Comparison of ENCODE assay signal across 10 cellular contexts in the genomic region with DNA sequence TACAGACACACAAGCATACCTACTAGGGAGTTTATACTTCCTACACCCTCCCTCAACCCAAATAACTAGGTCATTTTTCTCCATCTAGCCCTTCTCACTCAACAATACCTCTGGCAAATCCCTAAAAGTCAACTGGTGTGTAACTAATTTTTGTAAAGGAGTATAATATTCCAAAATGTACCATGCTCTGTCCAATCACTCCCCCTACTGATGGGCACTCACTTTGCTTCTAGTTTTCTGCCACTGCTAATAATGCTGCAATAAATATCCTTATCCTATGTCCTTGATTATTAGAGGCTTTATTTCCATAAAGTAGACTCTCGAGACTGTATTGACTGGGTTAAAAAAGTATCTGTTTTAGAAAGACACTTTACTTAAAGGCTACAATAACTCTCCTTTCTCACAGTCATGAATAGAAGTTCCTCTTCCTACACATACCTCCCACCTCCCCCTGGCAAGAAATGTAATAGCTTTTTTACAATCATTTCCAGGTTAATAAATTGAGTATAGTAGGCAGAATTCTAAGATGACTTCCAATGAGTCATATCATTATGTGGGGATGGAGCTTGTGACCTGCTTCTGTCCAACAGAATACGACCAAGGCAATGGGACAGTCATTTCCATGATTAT. TPM values are rescaled to one million over a fixed set of nuclear protein-coding genes. Genes with fewer than 3 reads are reported as not detected.
DNase-seq lines count a peak whose midpoint lies in the region; ATAC-seq and TF ChIP-seq lines count a peak whose summit lies in the region.
"Had no signal": no experiment of that assay in that cellular context is flagged by ENCODE, and none has a peak within 500 bp of the region (broad histone marks: within the 10 kb centered on the region; RNA-seq: fewer than 3 reads in every experiment).

No MANE protein-coding gene starts in this region.

- TF ChIP-seq CTCF in endodermal cell (conservative IDR thresholded peaks at IDR 0.05): peak; percentile 70

- no peak overlapping the region for H3K27ac ChIP-seq in endodermal cell (ENCODE audit: low read depth, low read length)

- no peak overlapping the region for H3K9ac ChIP-seq in endodermal cell (ENCODE audit: extremely low read depth, low read length, poor library complexity, severe bottlenecking)

- peaks cover 14% of the 10 kb centered on the region for H3K4me1 Mint-ChIP-seq in endodermal cell

- no peak overlapping the region for H3K4me3 ChIP-seq in endodermal cell (ENCODE audit: low read length)

- H3K36me3 Mint-ChIP-seq in endodermal cell (ENCODE audit: low read depth): peaks cover 2% of the 10 kb centered on the region

- H3K36me3 ChIP-seq in endodermal cell (ENCODE audit: control insufficient read depth, insufficient read depth, low read length): peaks cover 7% of the 10 kb centered on the region

- no peak overlapping the region for H3K4me3 Mint-ChIP-seq in endodermal cell
- H3K4me3 Mint-ChIP-seq: activated B cell treated with CpG ODN at 0.5 μM for 24 hours; CD4-positive, alpha-beta memory T cell had no signal

- H3K27ac Mint-ChIP-seq in endodermal cell: no peak overlapping the region
- H3K27ac Mint-ChIP-seq: activated B cell treated with CpG ODN at 0.5 μM for 24 hours had no signal

- no peaks in the 10 kb centered on the region for H3K9me3 ChIP-seq in endodermal cell (ENCODE audit: control insufficient read depth, low read length)

- WGBS in endodermal cell (ENCODE audit: insufficient coverage in 1 of 2, insufficient read length in 1 of 2), 2 experiments: 88% methylated on average over 2 of the region's 2 CpGs; no CpG with 5 or more reads in 1 of the 2 experiments

- H3K27me3 Mint-ChIP-seq in endodermal cell (ENCODE audit: insufficient read depth): no peaks in the 10 kb centered on the region
- H3K27me3 Mint-ChIP-seq: activated B cell treated with CpG ODN at 0.5 μM for 24 hours; CD4-positive, alpha-beta memory T cell had no signal

- H3K27me3 ChIP-seq in endodermal cell (ENCODE audit: control insufficient read depth, insufficient read depth, low read length, poor library complexity, severe bottlenecking): no peaks in the 10 kb centered on the region

- no peaks in the 10 kb centered on the region for H3K9me3 Mint-ChIP-seq in endodermal cell
- H3K9me3 Mint-ChIP-seq: activated B cell treated with CpG ODN at 0.5 μM for 24 hours; CD4-positive, alpha-beta memory T cell had no signal

- ATAC-seq in GM19455 (IDR thresholded peaks at IDR 0.05; ENCODE audit: unreplicated experiment) (no peak), HG03378 (IDR thresholded peaks at IDR 0.05; ENCODE audit: unreplicated experiment) (no peak)

- peaks cover 9% of the 10 kb centered on the region for H3K4me1 ChIP-seq in endodermal cell (ENCODE audit: control insufficient read depth, insufficient read depth, low read length)

- DNase-seq in NCI-H1694 treated with DMSO at 0.1 percent for 48 hours (lab: John Stamatoyannopoulos, UW): peak; percentile 26
- DNase-seq in NCI-H1694 (lab: John Stamatoyannopoulos, UW): no peak
- peak; percentile 11 for DNase-seq in NCI-H2171 (lab: John Stamatoyannopoulos, UW)
- no peak for DNase-seq in endodermal cell
- DNase-seq in putamen (ENCODE audit: low spot score): peak; percentile 34
- no peak for DNase-seq in NCI-H1048 (lab: John Stamatoyannopoulos, UW)
- DNase-seq: activated B cell treated with CpG ODN at 0.5 μM for 24 hours had no signal

RNA-seq across cellular contexts. Expression of gene SHQ1, which starts 30.0 kb away (rescaled TPM):
- total RNA-seq in endodermal cell: 10 to 100 TPM; 28.2 to 28.4 TPM
- 14.9 TPM for polyA plus RNA-seq in endodermal cell (2013, experiment 1 of 2)
- 15.0 TPM for polyA plus RNA-seq in endodermal cell (2013, experiment 2 of 2)

Comparison
In these comparisons a context has a peak if more than half of its experiments do, and no peak if none do; other contexts are left out.
1. DNase-seq: peak in NCI-H1694 treated with DMSO at 0.1 percent for 48 hours (single experiment), NCI-H2171 (single experiment) and putamen (single experiment); none in NCI-H1694 (single experiment), endodermal cell (single experiment) and NCI-H1048 (single experiment).